ENCODE assay signal across 1 cellular context in the genomic region with DNA sequence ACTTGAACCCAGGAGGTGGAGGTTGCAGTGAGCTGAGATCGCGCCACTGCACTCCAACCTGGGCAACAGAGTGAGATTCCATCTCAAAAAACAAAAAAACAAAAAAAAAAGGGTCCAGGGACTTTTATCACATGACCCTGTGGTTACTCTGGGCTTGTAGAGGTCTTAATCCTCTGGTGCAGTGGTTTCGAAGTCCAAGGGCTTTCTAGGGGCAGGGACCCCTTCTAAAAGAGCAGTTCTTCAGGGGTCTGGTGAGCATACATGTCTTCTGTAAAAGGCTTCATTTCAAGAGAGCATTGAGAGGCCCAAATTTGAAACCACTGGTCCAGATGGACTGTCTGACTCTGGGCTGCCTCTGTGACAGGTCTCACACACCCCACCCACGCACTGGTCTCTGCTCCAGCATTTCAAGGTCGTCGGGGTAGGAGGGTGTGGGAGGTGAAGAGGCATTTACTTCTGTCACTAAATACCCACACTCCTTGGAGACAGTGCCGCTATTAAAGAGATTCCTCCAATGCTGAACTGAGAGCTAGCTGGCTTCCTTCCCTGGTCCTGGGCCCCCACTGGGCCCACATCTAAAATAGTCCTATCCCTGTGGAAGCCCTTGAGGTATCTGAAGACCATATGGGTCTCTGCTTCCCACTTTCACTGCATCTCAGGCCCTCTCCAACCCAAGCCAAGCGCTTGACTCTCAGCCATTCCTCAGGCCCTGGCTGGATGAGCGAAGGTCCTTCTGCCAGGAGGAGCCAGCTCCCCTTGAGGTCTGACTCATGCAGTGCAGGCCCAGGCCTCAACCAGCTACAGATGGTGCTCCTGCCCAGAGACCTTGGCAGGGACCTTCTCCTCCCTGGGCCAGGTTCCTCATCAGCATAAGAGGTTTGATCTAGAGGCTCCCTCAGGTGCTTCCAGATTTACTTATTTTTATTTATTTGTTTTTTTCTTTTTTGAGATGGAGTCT.
TF ChIP-seq lines count a peak whose summit lies in the region.

No MANE protein-coding gene starts in this region.

TF ChIP-seq in GM12878, 131 proteins besides CTCF, POLR2A, EP300 and RAD21:
- TF ChIP-seq EGR1 (IDR thresholded peaks at IDR 0.05; ENCODE audit: borderline replicate concordance in 1 of 2, low read depth in 2 of 2, low read length in 2 of 2) (0 out of 3 replicates have a peak, but pooled peaks of 1 of the 2 experiments have one; percentile 18), IKZF1 (conservative IDR thresholded peaks at IDR 0.05) (0 out of 2 replicates have a peak, but pooled peaks have one; percentile 22), RUNX3 (IDR thresholded peaks at IDR 0.05; ENCODE audit: low read length) (no peak)
